8 cellular contexts compared by ENCODE assay signal in the genomic region with DNA sequence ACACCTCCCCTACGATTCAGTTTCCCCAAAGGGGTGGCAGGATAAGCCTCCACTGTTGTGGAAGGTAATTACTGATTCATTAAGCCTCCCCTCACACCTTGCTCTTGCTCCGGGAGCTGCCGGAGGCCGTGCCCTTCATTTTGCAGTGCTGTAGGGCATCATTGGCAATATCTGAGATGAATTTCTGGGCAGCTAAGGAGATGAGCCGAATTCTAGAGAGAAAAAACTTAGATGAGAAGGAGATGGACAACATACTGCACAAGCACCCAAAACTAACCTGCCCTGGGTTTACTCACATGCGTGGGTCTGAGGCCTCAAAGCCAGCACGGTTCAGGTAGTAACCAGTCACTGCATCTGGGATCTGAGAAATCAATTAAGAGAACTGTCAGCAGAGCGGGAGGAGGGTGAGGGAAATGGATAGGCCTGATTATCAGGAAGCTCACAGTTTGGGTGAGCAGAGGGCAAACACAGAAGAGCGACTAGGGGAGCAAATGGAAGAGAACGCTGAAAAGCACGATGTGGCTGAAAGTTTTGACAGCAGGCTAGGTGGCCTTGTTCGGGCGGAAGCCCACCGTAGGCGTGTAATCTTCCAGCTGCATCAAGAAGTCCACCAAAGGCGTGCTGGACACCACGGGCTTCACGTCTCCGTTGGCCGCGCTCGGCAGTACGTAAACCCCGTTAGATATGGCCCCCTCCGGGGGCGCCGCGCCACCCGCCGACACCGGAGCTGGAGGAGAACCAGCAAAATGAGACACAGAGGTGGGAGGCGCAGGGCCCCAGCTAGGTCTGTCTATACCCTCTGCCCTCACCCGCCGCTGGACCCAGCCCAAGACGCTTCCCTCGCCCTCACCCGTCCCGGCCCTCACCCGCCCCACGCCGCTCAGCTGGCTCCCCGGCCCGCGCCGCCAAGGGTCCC. TPM values are rescaled to one million over a fixed set of nuclear protein-coding genes. Genes with fewer than 3 reads are reported as not detected.
DNase-seq lines count a peak whose midpoint lies in the region; ATAC-seq and TF ChIP-seq lines count a peak whose summit lies in the region.

No MANE protein-coding gene starts in this region.

- TF ChIP-seq POLR2A in heart left ventricle (IDR thresholded peaks at IDR 0.05) = no peak

- H3K9me3 ChIP-seq in KOPT-K1 (ENCODE audit: insufficient read depth, low read length, poor library complexity, severe bottlenecking) (no peaks in the 10 kb centered on the region), heart left ventricle (no peaks in the 10 kb centered on the region), psoas muscle (no peaks in the 10 kb centered on the region)

- WGBS in heart left ventricle, 4 donors = 9 to 20% (median 11%) methylated on average over 24 to 45 of the region's 45 CpGs
- WGBS in psoas muscle, 3 donors = 9 to 13% (median 9%) methylated on average over 33 to 45 of the region's 45 CpGs

- peaks cover 42% of the 10 kb centered on the region for H3K4me1 Mint-ChIP-seq in activated naive CD4-positive, alpha-beta T cell treated with anti-CD3 and anti-CD28 coated beads for 36 hours (ENCODE audit: low read depth)

- H3K4me3 Mint-ChIP-seq in activated naive CD4-positive, alpha-beta T cell treated with anti-CD3 and anti-CD28 coated beads for 36 hours = peak overlapping the region; percentile 87

- intact Hi-C loops in activated naive CD4-positive, alpha-beta T cell treated with anti-CD3 and anti-CD28 coated beads for 36 hours (cut with micrococcal nuclease) = loop anchor here (1.0 kb wide), 5 partner anchors 8 to 377 kb away; a partner anchor contains a TSS
- intact Hi-C loops in heart left ventricle (cut with DNase I) = loop anchor here in 8 of 10 donors (1.0 to 5.0 kb wide), 5 partner anchors 46 to 134 kb away; a partner anchor contains a TSS
- intact Hi-C loops in psoas muscle (cut with DNase I) = loop anchor here (5.0 to 10.0 kb wide), 2 partner anchors 129 to 377 kb away; a partner anchor contains a TSS

- H3K27me3 ChIP-seq in heart left ventricle (no peaks in the 10 kb centered on the region), psoas muscle (ENCODE audit: insufficient read depth in 3 of 3, low read length in 2 of 3) (no peaks in the 10 kb centered on the region)

- no peaks in the 10 kb centered on the region for H3K27me3 Mint-ChIP-seq in activated naive CD4-positive, alpha-beta T cell treated with anti-CD3 and anti-CD28 coated beads for 36 hours (ENCODE audit: low read depth)

- H3K27ac Mint-ChIP-seq in activated naive CD4-positive, alpha-beta T cell treated with anti-CD3 and anti-CD28 coated beads for 36 hours = peak overlapping the region; percentile 90

- peak; percentile 25 for ATAC-seq in GM21528 (IDR thresholded peaks at IDR 0.05; ENCODE audit: low FRiP score, unreplicated experiment)
- peak in 2 of 4 donors; percentile 2 to 7 for ATAC-seq in heart left ventricle
- peak in 3 of 4 donors; percentile 5 to 12 (median 6) for ATAC-seq in psoas muscle

- TF ChIP-seq CTCF in heart left ventricle (IDR thresholded peaks at IDR 0.05) (no peak), psoas muscle (IDR thresholded peaks at IDR 0.05) (no peak)

- peaks cover 57% of the 10 kb centered on the region for H3K36me3 ChIP-seq in KOPT-K1 (ENCODE audit: insufficient read depth, low read length)
- H3K36me3 ChIP-seq in heart left ventricle = peaks cover 0 to 79% (median 63%) of the 10 kb centered on the region in 9 donors
- peaks cover 16 to 69% of the 10 kb centered on the region in 2 donors for H3K36me3 ChIP-seq in psoas muscle (ENCODE audit: insufficient read depth in 1 of 2, low read depth in 1 of 2)

- H3K4me1 ChIP-seq in heart left ventricle (peaks cover 8 to 72% (median 43%) of the 10 kb centered on the region in 12 donors), psoas muscle (peaks cover 41% of the 10 kb centered on the region)

- CTCF ChIA-PET in activated naive CD4-positive, alpha-beta T cell treated with anti-CD3 and anti-CD28 coated beads for 36 hours (lab: Charles Lee) = interaction anchor here (0.7 to 3.5 kb wide), 9 partner anchors 34 to 134 kb away, joined by 3 to 20 read pairs (median 3); a partner anchor contains a TSS

- peaks cover 35% of the 10 kb centered on the region for H3K36me3 Mint-ChIP-seq in activated naive CD4-positive, alpha-beta T cell treated with anti-CD3 and anti-CD28 coated beads for 36 hours (ENCODE audit: low read depth)

- H3K27ac ChIP-seq in KOPT-K1 (ENCODE audit: low read depth, low read length, poor library complexity, severe bottlenecking) = peak overlapping the region; percentile 94
- H3K27ac ChIP-seq in heart left ventricle = peak overlapping the region; percentile 90 to 100 (median 98)
- H3K27ac ChIP-seq in psoas muscle = peak overlapping the region; percentile 100

- DNase-seq in EH (ENCODE audit: low read depth) (peak; percentile 36), heart left ventricle (peak in 3 of 5 donors; percentile 58 to 76 (median 61)), psoas muscle (peak; percentile 57 to 77), DMS79 (lab: John Stamatoyannopoulos, UW) (no peak), NCI-H2171 treated with DMSO at 0.1 percent for 48 hours (lab: John Stamatoyannopoulos, UW) (no peak)
- DNase-seq in activated naive CD4-positive, alpha-beta T cell treated with anti-CD3 and anti-CD28 coated beads for 36 hours = peak; percentile 28

- no peaks in the 10 kb centered on the region for H3K9me3 Mint-ChIP-seq in activated naive CD4-positive, alpha-beta T cell treated with anti-CD3 and anti-CD28 coated beads for 36 hours

- H3K4me3 ChIP-seq in heart left ventricle (peak overlapping the region; percentile 52 to 93 (median 78)), psoas muscle (peak overlapping the region; percentile 80)

RNA-seq across cellular contexts. Expression of a gene that starts 0.7 kb away (rescaled TPM):
- total RNA-seq in activated naive CD4-positive, alpha-beta T cell treated with anti-CD3 and anti-CD28 coated beads for 36 hours = 100 to 1,000 TPM; 151 to 156 TPM
- total RNA-seq in heart left ventricle (100 to 1,000 TPM in 4 of 9 donors, 10 to 100 TPM in 5; 42.3 to 153 (median 99.0) TPM), psoas muscle (100 to 1,000 TPM in 2 of 4 donors, 10 to 100 TPM in 2; 70.4 to 119 (median 99.5) TPM)
- polyA plus RNA-seq in heart left ventricle (100 to 1,000 TPM in 1 of 2 donors, 10 to 100 TPM in 1; 50.8 to 155 TPM), psoas muscle (10 to 100 TPM; 67.0 to 80.3 (median 67.1) TPM)

RNA-seq across cellular contexts. Expression of a gene that starts 7.8 kb away (rescaled TPM):
- 10 to 100 TPM; 65.2 to 65.7 TPM for total RNA-seq in activated naive CD4-positive, alpha-beta T cell treated with anti-CD3 and anti-CD28 coated beads for 36 hours
- 100 to 1,000 TPM; 177 to 259 (median 222) TPM for total RNA-seq in heart left ventricle
- polyA plus RNA-seq in heart left ventricle = 100 to 1,000 TPM; 220 to 288 TPM
- 10 to 100 TPM; 68.3 to 96.6 (median 84.3) TPM for total RNA-seq in psoas muscle
- 100 to 1,000 TPM in 2 of 3 donors, 10 to 100 TPM in 1; 75.8 to 173 (median 104) TPM for polyA plus RNA-seq in psoas muscle

RNA-seq across cellular contexts. Expression of a gene that starts 7.9 kb away (rescaled TPM):
- 10 to 100 TPM; 25.7 to 28.5 TPM for total RNA-seq in activated naive CD4-positive, alpha-beta T cell treated with anti-CD3 and anti-CD28 coated beads for 36 hours
- total RNA-seq in heart left ventricle (100 to 1,000 TPM in 2 of 9 donors, 10 to 100 TPM in 7; 48.7 to 169 (median 81.2) TPM), psoas muscle (10 to 100 TPM; 28.0 to 50.2 (median 35.8) TPM)
- polyA plus RNA-seq in heart left ventricle (10 to 100 TPM; 38.5 to 39.5 TPM), psoas muscle (10 to 100 TPM; 11.8 to 30.0 (median 21.6) TPM)

RNA-seq across cellular contexts. Expression of a gene that starts 7.9 kb away (rescaled TPM):
- 10 to 100 TPM; 31.9 to 33.5 TPM for total RNA-seq in activated naive CD4-positive, alpha-beta T cell treated with anti-CD3 and anti-CD28 coated beads for 36 hours
- total RNA-seq in heart left ventricle (10 to 100 TPM; 11.2 to 23.5 (median 18.0) TPM), psoas muscle (10 to 100 TPM; 11.6 to 18.6 (median 15.5) TPM)
- polyA plus RNA-seq in heart left ventricle (10 to 100 TPM; 16.6 to 17.4 TPM), psoas muscle (10 to 100 TPM; 18.4 to 34.0 (median 26.1) TPM)

RNA-seq across cellular contexts. Expression of a gene that starts 44.3 kb away (rescaled TPM):
- total RNA-seq in activated naive CD4-positive, alpha-beta T cell treated with anti-CD3 and anti-CD28 coated beads for 36 hours = under 1 TPM; 0.79 to 0.88 TPM
- total RNA-seq in heart left ventricle (10 to 100 TPM in 6 of 9 donors, 1 to 10 TPM in 3; 5.5 to 19.6 (median 11.4) TPM), psoas muscle (1 to 10 TPM; 3.2 to 7.2 (median 5.4) TPM)
- polyA plus RNA-seq in heart left ventricle (1 to 10 TPM; 3.6 to 6.6 TPM), psoas muscle (1 to 10 TPM in 2 of 3 donors, under 1 TPM in 1; 0.98 to 1.7 (median 1.1) TPM)

Comparison
In these comparisons a context has a peak if more than half of its experiments do, and no peak if none do; other contexts are left out.
1. DNase-seq: peak in EH (single experiment), activated naive CD4-positive, alpha-beta T cell treated with anti-CD3 and anti-CD28 coated beads for 36 hours (single experiment), heart left ventricle (3 of 5) and psoas muscle (2 of 2); none in DMS79 (single experiment) and NCI-H2171 treated with DMSO at 0.1 percent for 48 hours (single experiment).
2. Peak in every context shown above with its lines, with median percentiles within 50 percentile points of each other: H3K27ac ChIP-seq.